8 cellular contexts compared by ENCODE assay signal in genomic region chr12:8065991-8066594, GRCh38. TPM values are rescaled to one million over a fixed set of nuclear protein-coding genes. Genes with fewer than 3 reads are reported as not detected.
A peak's percentile ranks its signal among the peaks of the same experiment; 100 is the strongest.
DNase-seq lines count a peak whose midpoint lies in the region; ATAC-seq and TF ChIP-seq lines count a peak whose summit lies in the region.

Gene C3AR1 (minus strand): TSS chr12:8066359. CDS start chr12:8060185, 6,174 bp downstream.

- no peaks in the 10 kb centered on the region for H3K27me3 ChIP-seq in BLaER1
- H3K27me3 ChIP-seq in OCI-LY3 (ENCODE audit: low read depth, low read length) = no peaks in the 10 kb centered on the region

- no peak for DNase-seq in activated naive CD8-positive, alpha-beta T cell treated with anti-CD3 and anti-CD28 coated beads for 36 hours
- DNase-seq in iris pigment epithelial cell (ENCODE audit: low read depth) (peak; percentile 89), glutamatergic neuron (no peak), NCI-H1092 (lab: John Stamatoyannopoulos, UW) (no peak)
- peak; percentile 33 for DNase-seq in stimulated activated naive CD8-positive, alpha-beta T cell treated with anti-CD3 and anti-CD28 coated beads, Interleukin-15, Interleukin-2, amounts not matched to agents 100 U/mL and 50 U/mL, for 24 hours

- ATAC-seq in GM21723 (IDR thresholded peaks at IDR 0.05; ENCODE audit: unreplicated experiment) = peak; percentile 90
- peak; percentile 93 for ATAC-seq in stimulated activated naive CD8-positive, alpha-beta T cell treated with anti-CD3 and anti-CD28 coated beads, Interleukin-15, Interleukin-2, amounts not matched to agents 100 U/mL and 50 U/mL, for 24 hours

- peak within 1 kb of the TSS; percentile 80 for H3K27ac Mint-ChIP-seq in activated naive CD8-positive, alpha-beta T cell treated with anti-CD3 and anti-CD28 coated beads for 36 hours
- H3K27ac Mint-ChIP-seq in glutamatergic neuron (ENCODE audit: unreplicated experiment) = no peak within 1 kb of the TSS

- H3K27me3 Mint-ChIP-seq in activated naive CD8-positive, alpha-beta T cell treated with anti-CD3 and anti-CD28 coated beads for 36 hours = no peaks in the 10 kb centered on the region
- H3K27me3 Mint-ChIP-seq in glutamatergic neuron (ENCODE audit: unreplicated experiment) = no peaks in the 10 kb centered on the region

- no peaks in the 10 kb centered on the region for H3K79me2 ChIP-seq in OCI-LY3 (ENCODE audit: low read length)

- peaks cover 14% of the 10 kb centered on the region for H3K4me1 ChIP-seq in BLaER1
- H3K4me1 ChIP-seq in OCI-LY3 (ENCODE audit: low read length) = peaks cover 26% of the 10 kb centered on the region

- H3K36me3 ChIP-seq in BLaER1 = no peaks in the 10 kb centered on the region
- H3K36me3 ChIP-seq in OCI-LY3 (replicated peaks; ENCODE audit: low read depth, low read length) = no peaks in the 10 kb centered on the region

- H3K9me3 ChIP-seq in BLaER1 (no peaks in the 10 kb centered on the region), OCI-LY3 (ENCODE audit: insufficient read depth, low read length) (no peaks in the 10 kb centered on the region)

- H3K9ac ChIP-seq in BLaER1 = no peak within 1 kb of the TSS
- no peak within 1 kb of the TSS for H3K9ac ChIP-seq in OCI-LY3 (ENCODE audit: low read length)

- H3K4me3 Mint-ChIP-seq in activated naive CD8-positive, alpha-beta T cell treated with anti-CD3 and anti-CD28 coated beads for 36 hours = peak within 1 kb of the TSS; percentile 47
- no peak within 1 kb of the TSS for H3K4me3 Mint-ChIP-seq in glutamatergic neuron (ENCODE audit: unreplicated experiment)

- H3K27ac ChIP-seq in BLaER1 (no peak within 1 kb of the TSS), OCI-LY3 (ENCODE audit: low read length) (no peak within 1 kb of the TSS)

- H4K20me1 ChIP-seq in BLaER1 (no peaks in the 10 kb centered on the region), OCI-LY3 (ENCODE audit: insufficient read depth, low read length) (no peaks in the 10 kb centered on the region)

- H3K36me3 Mint-ChIP-seq in activated naive CD8-positive, alpha-beta T cell treated with anti-CD3 and anti-CD28 coated beads for 36 hours = no peaks in the 10 kb centered on the region
- H3K36me3 Mint-ChIP-seq in glutamatergic neuron (ENCODE audit: unreplicated experiment) = no peaks in the 10 kb centered on the region

- H3K4me2 ChIP-seq in BLaER1 = peak within 1 kb of the TSS; percentile 44
- H3K4me2 ChIP-seq in OCI-LY3 (ENCODE audit: low read length) = peak within 1 kb of the TSS; percentile 52

- peaks cover 31% of the 10 kb centered on the region for H3K4me1 Mint-ChIP-seq in activated naive CD8-positive, alpha-beta T cell treated with anti-CD3 and anti-CD28 coated beads for 36 hours
- H3K4me1 Mint-ChIP-seq in glutamatergic neuron (ENCODE audit: low read depth, unreplicated experiment) = no peaks in the 10 kb centered on the region

- H2AFZ ChIP-seq in OCI-LY3 (ENCODE audit: low read depth, low read length) = no peak within 1 kb of the TSS

- no peak within 1 kb of the TSS for H3K4me3 ChIP-seq in BLaER1
- no peak within 1 kb of the TSS for H3K4me3 ChIP-seq in OCI-LY3 (ENCODE audit: low read length)

- no peaks in the 10 kb centered on the region for H3K9me3 Mint-ChIP-seq in activated naive CD8-positive, alpha-beta T cell treated with anti-CD3 and anti-CD28 coated beads for 36 hours
- H3K9me3 Mint-ChIP-seq in glutamatergic neuron (ENCODE audit: unreplicated experiment) = peaks cover 1% of the 10 kb centered on the region

- TF ChIP-seq CTCF in OCI-LY3 (IDR thresholded peaks at IDR 0.05; ENCODE audit: low read depth, low read length) = no peak
- no peak for TF ChIP-seq CTCF in glutamatergic neuron (IDR thresholded peaks at IDR 0.05; ENCODE audit: partially characterized antibody, unreplicated experiment)

RNA-seq across cellular contexts. Expression of gene C3AR1, which starts in this region (rescaled TPM):
- total RNA-seq in activated naive CD8-positive, alpha-beta T cell treated with anti-CD3 and anti-CD28 coated beads for 36 hours = 1 to 10 TPM; 2.6 to 2.7 TPM
- total RNA-seq in glutamatergic neuron (ENCODE audit: unreplicated experiment) = not detected

Comparison
In these comparisons a context has a peak if more than half of its experiments do, and no peak if none do; other contexts are left out.
1. DNase-seq: peak in iris pigment epithelial cell (single experiment) and stimulated activated naive CD8-positive, alpha-beta T cell treated with anti-CD3 and anti-CD28 coated beads, Interleukin-15, Interleukin-2, amounts not matched to agents 100 U/mL and 50 U/mL, for 24 hours (single experiment); none in activated naive CD8-positive, alpha-beta T cell treated with anti-CD3 and anti-CD28 coated beads for 36 hours (single experiment), glutamatergic neuron (single experiment) and NCI-H1092 (single experiment).